ENCODE assay signal across 1 cellular context in the genomic region with DNA sequence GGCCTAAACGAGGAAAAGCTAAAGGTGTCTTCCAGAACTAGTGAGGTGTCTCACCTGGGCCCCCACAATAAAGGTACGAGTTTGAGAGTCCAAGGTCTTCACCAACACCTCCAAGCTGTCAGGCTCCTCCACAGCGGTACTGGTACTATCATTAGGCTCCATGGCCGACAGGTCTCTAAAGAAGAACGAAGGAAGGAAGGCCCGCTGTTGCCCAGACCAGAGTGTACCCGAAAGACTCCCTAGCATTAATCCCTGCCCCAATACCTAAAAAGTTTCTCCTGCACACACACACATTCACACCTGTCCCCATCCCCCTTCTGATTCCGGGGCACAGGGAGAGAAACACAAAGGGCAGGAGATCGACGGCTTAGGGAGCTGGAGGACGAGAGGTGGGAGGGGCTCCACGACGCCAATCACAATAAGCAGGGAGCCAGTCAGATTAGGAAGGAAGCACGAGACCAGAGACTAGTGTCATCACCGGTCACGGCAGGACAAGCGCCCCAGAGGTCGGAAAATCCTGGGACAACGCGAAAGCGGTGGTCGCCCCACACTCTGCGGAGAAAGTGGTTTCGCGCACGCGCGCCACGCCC.
TF ChIP-seq lines count a peak whose summit lies in the region.

No MANE protein-coding gene starts in this region.

TF ChIP-seq in SK-N-SH treated with all-trans-retinoic acid at 6 μM for 48 hours, 23 proteins besides CTCF, POLR2A, EP300 and RAD21:
- TF ChIP-seq PPARA (CRISPR knock-in tag; IDR thresholded peaks at IDR 0.05; ENCODE audit: borderline replicate concordance) (no peak), ZC3H10 (CRISPR knock-in tag; IDR thresholded peaks at IDR 0.05) (no peak), ZNF565 (CRISPR knock-in tag; conservative IDR thresholded peaks at IDR 0.05; ENCODE audit: low read depth) (no peak), ZNF8 (CRISPR knock-in tag; IDR thresholded peaks at IDR 0.05) (no peak), SNAI2 (CRISPR knock-in tag; IDR thresholded peaks at IDR 0.05) (no peak), TCF4 (CRISPR knock-in tag; IDR thresholded peaks at IDR 0.05; ENCODE audit: borderline replicate concordance) (no peak), ZFP30 (CRISPR knock-in tag; IDR thresholded peaks at IDR 0.05) (no peak), GLIS3 (CRISPR knock-in tag; IDR thresholded peaks at IDR 0.05) (no peak)
- TF ChIP-seq, protein P1, sequence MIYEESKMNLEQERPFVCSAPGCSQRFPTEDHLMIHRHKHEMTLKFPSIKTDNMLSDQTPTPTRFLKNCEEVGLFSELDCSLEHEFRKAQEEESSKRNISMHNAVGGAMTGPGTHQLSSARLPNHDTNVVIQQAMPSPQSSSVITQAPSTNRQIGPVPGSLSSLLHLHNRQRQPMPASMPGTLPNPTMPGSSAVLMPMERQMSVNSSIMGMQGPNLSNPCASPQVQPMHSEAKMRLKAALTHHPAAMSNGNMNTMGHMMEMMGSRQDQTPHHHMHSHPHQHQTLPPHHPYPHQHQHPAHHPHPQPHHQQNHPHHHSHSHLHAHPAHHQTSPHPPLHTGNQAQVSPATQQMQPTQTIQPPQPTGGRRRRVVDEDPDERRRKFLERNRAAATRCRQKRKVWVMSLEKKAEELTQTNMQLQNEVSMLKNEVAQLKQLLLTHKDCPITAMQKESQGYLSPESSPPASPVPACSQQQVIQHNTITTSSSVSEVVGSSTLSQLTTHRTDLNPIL (CRISPR knock-in tag; IDR thresholded peaks at IDR 0.05; ENCODE audit: low read depth): no peak
- TF ChIP-seq, protein P2, sequence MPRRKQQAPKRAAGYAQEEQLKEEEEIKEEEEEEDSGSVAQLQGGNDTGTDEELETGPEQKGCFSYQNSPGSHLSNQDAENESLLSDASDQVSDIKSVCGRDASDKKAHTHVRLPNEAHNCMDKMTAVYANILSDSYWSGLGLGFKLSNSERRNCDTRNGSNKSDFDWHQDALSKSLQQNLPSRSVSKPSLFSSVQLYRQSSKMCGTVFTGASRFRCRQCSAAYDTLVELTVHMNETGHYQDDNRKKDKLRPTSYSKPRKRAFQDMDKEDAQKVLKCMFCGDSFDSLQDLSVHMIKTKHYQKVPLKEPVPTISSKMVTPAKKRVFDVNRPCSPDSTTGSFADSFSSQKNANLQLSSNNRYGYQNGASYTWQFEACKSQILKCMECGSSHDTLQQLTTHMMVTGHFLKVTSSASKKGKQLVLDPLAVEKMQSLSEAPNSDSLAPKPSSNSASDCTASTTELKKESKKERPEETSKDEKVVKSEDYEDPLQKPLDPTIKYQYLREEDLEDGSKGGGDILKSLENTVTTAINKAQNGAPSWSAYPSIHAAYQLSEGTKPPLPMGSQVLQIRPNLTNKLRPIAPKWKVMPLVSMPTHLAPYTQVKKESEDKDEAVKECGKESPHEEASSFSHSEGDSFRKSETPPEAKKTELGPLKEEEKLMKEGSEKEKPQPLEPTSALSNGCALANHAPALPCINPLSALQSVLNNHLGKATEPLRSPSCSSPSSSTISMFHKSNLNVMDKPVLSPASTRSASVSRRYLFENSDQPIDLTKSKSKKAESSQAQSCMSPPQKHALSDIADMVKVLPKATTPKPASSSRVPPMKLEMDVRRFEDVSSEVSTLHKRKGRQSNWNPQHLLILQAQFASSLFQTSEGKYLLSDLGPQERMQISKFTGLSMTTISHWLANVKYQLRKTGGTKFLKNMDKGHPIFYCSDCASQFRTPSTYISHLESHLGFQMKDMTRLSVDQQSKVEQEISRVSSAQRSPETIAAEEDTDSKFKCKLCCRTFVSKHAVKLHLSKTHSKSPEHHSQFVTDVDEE (CRISPR knock-in tag; IDR thresholded peaks at IDR 0.05): no peak
